13 cellular contexts compared by ENCODE assay signal in the genomic region with DNA sequence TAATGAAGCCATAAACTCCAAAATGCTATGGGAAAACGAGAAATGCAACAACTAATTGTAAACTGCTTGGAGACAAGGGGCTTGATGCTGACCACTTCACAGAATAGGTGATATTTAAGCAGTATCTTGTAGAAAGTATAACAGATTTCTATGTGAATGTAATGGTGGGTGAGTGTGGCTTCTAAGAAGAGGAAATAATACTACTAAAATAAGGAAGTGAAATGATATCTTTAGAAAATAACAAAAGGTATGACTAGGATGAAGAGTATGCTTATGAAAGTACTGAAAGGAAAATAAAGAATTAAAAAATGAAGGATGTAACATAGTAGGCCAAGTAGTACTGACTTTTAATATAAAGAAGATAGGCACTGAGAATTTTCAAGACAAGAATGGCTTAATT.
DNase-seq lines count a peak whose midpoint lies in the region; ATAC-seq, FAIRE-seq and TF ChIP-seq lines count a peak whose summit lies in the region.
"Had no signal": no experiment of that assay in that cellular context is flagged by ENCODE, and none has a peak within 500 bp of the region (broad histone marks: within the 10 kb centered on the region; RNA-seq: fewer than 3 reads in every experiment).

No MANE protein-coding gene starts in this region.

- H3K27me3 Mint-ChIP-seq in T-helper 17 cell, result no peaks in the 10 kb centered on the region
- no peaks in the 10 kb centered on the region for H3K27me3 Mint-ChIP-seq in activated naive CD8-positive, alpha-beta T cell treated with anti-CD3 and anti-CD28 coated beads, Interleukin-2, amount 50 U/mL, for 24 hours

- FAIRE-seq in pancreas (lab: Jason Lieb, UNC), result no peak
- FAIRE-seq: keratinocyte had no signal

- H3K27ac ChIP-seq in pancreas, result no peak overlapping the region
- H3K27ac ChIP-seq: C4-2B had no signal

- DNase-seq in T-helper 17 cell (no peak), pancreas (no peak)
- no peak for DNase-seq in activated CD8-positive, alpha-beta memory T cell treated with anti-CD3 and anti-CD28 coated beads for 24 hours
- no peak for DNase-seq in stimulated activated CD4-positive, alpha-beta T cell treated with anti-CD3 and anti-CD28 coated beads, Interleukin-4, amount 100 ng/mL, for 24 hours
- no peak for DNase-seq in activated naive CD8-positive, alpha-beta T cell treated with anti-CD3 and anti-CD28 coated beads, Interleukin-2, amount 50 U/mL, for 24 hours
- DNase-seq: NCI-H446, nucleus accumbens, SHP77 had no signal

- no peaks in the 10 kb centered on the region for H3K27me3 ChIP-seq in pancreas

- WGBS in pancreas, 2 donors, result 83 to 96% methylated on average over 1 of the region's 1 CpG

- no peak for TF ChIP-seq POLR2A in GM18505 (IDR thresholded peaks at IDR 0.05; ENCODE audit: borderline replicate concordance, extremely low read depth, insufficient read depth, insufficient read length)

- H3K4me1 ChIP-seq in pancreas, result no peaks in the 10 kb centered on the region

- H3K4me1 Mint-ChIP-seq in T-helper 17 cell, result peaks cover 12% of the 10 kb centered on the region
- H3K4me1 Mint-ChIP-seq in activated naive CD8-positive, alpha-beta T cell treated with anti-CD3 and anti-CD28 coated beads, Interleukin-2, amount 50 U/mL, for 24 hours, result peaks cover 10% of the 10 kb centered on the region

- intact Hi-C loops in pancreas (cut with DNase I), result no loop called here

- H3K36me3 Mint-ChIP-seq in T-helper 17 cell (ENCODE audit: low read depth), result peaks cover 9% of the 10 kb centered on the region
- peaks cover 16% of the 10 kb centered on the region for H3K36me3 Mint-ChIP-seq in activated naive CD8-positive, alpha-beta T cell treated with anti-CD3 and anti-CD28 coated beads, Interleukin-2, amount 50 U/mL, for 24 hours (ENCODE audit: low read depth)

- no peaks in the 10 kb centered on the region for H3K36me3 ChIP-seq in pancreas

- H3K9me3 ChIP-seq in T-helper 17 cell (ENCODE audit: control insufficient read depth, low read length, poor library complexity, severe bottlenecking), result no peaks in the 10 kb centered on the region
- H3K9me3 ChIP-seq in pancreas, result no peaks in the 10 kb centered on the region

- no peaks in the 10 kb centered on the region for H3K9me3 Mint-ChIP-seq in activated naive CD8-positive, alpha-beta T cell treated with anti-CD3 and anti-CD28 coated beads, Interleukin-2, amount 50 U/mL, for 24 hours

- no peak for TF ChIP-seq CTCF in pancreas (IDR thresholded peaks at IDR 0.05)

- H3K4me3 ChIP-seq in pancreas, result no peak overlapping the region

- peak; percentile 83 for ATAC-seq in GM18505 (IDR thresholded peaks at IDR 0.05; ENCODE audit: unreplicated experiment)
- ATAC-seq in GM21390 (IDR thresholded peaks at IDR 0.05; ENCODE audit: unreplicated experiment), result peak; percentile 84
- peak; percentile 86 for ATAC-seq in HG03139 (IDR thresholded peaks at IDR 0.05; ENCODE audit: unreplicated experiment)
- ATAC-seq in T-helper 17 cell, result no peak
- ATAC-seq in activated naive CD8-positive, alpha-beta T cell treated with anti-CD3 and anti-CD28 coated beads, Interleukin-2, amount 50 U/mL, for 24 hours, result no peak
- ATAC-seq in pancreas, result no peak

- no peak overlapping the region for H3K4me3 Mint-ChIP-seq in T-helper 17 cell
- H3K4me3 Mint-ChIP-seq in activated naive CD8-positive, alpha-beta T cell treated with anti-CD3 and anti-CD28 coated beads, Interleukin-2, amount 50 U/mL, for 24 hours, result no peak overlapping the region

- peak overlapping the region; percentile 47 for H3K27ac Mint-ChIP-seq in T-helper 17 cell
- H3K27ac Mint-ChIP-seq in activated naive CD8-positive, alpha-beta T cell treated with anti-CD3 and anti-CD28 coated beads, Interleukin-2, amount 50 U/mL, for 24 hours, result no peak overlapping the region

Comparison
In these comparisons a context has a peak if more than half of its experiments do, and no peak if none do; other contexts are left out.
1. ATAC-seq: peak in GM18505 (single experiment), GM21390 (single experiment) and HG03139 (single experiment); none in T-helper 17 cell (single experiment), activated naive CD8-positive, alpha-beta T cell treated with anti-CD3 and anti-CD28 coated beads, Interleukin-2, amount 50 U/mL, for 24 hours (single experiment) and pancreas (0 of 4).